Comparison of ENCODE assay signal across 26 cellular contexts in genomic region chr12:129706716-129707115, GRCh38.
DNase-seq lines count a peak whose midpoint lies in the region; FAIRE-seq and TF ChIP-seq lines count a peak whose summit lies in the region.
"Had no signal": no experiment of that assay in that cellular context is flagged by ENCODE, and none has a peak within 500 bp of the region (broad histone marks: within the 10 kb centered on the region; RNA-seq: fewer than 3 reads in every experiment).

No MANE protein-coding gene starts in this region.

- no peak overlapping the region for H3K9ac ChIP-seq in GM23248
- H3K9ac ChIP-seq: BLaER1 had no signal

- H3K9me3 ChIP-seq in GM23248 (ENCODE audit: low read depth): no peaks in the 10 kb centered on the region
- H3K9me3 ChIP-seq in HEK293 (ENCODE audit: control insufficient read depth, insufficient read depth, low read depth, low read length): no peaks in the 10 kb centered on the region
- H3K9me3 ChIP-seq: BE2C had no signal

- no peaks in the 10 kb centered on the region for H3K4me1 Mint-ChIP-seq in activated T-cell treated with anti-CD3 and anti-CD28 coated beads, Interleukin-2, amount 50 U/mL, for 24 hours (ENCODE audit: low read depth)
- H3K4me1 Mint-ChIP-seq: CD14-positive monocyte; CD4-positive, alpha-beta memory T cell; CD4-positive, CD25-positive, alpha-beta regulatory T cell; CD8-positive, alpha-beta memory T cell had no signal

- no peaks in the 10 kb centered on the region for H3K9me2 ChIP-seq in GM23248 (ENCODE audit: insufficient read depth)

- no peak overlapping the region for H3K4me3 Mint-ChIP-seq in activated T-cell treated with anti-CD3 and anti-CD28 coated beads, Interleukin-2, amount 50 U/mL, for 24 hours
- H3K4me3 Mint-ChIP-seq: CD14-positive monocyte; CD4-positive, alpha-beta memory T cell; CD4-positive, CD25-positive, alpha-beta regulatory T cell; CD8-positive, alpha-beta memory T cell had no signal

- peak; percentile 0 for DNase-seq in GM23248
- no peak for DNase-seq in frontal cortex (ENCODE audit: low spot score in 2 of 2)
- no peak for DNase-seq in activated T-cell treated with anti-CD3 and anti-CD28 coated beads, Interleukin-2, amount 50 U/mL, for 24 hours
- no peak for DNase-seq in KG1 (lab: John Stamatoyannopoulos, UW)
- no peak for DNase-seq in KBM-7
- DNase-seq: 8988T; ACHN; BE2C; C1 segment of cervical spinal cord; CD4-positive, alpha-beta memory T cell; CD4-positive, CD25-positive, alpha-beta regulatory T cell; CD8-positive, alpha-beta memory T cell; COR-L47; DMS 273 treated with DMSO at 0.1 percent for 48 hours; DMS153; DMS53; DMS79; DND-41; EL; GDM1 had no signal

- H3K27ac Mint-ChIP-seq in activated T-cell treated with anti-CD3 and anti-CD28 coated beads, Interleukin-2, amount 50 U/mL, for 24 hours: no peak overlapping the region
- H3K27ac Mint-ChIP-seq: CD14-positive monocyte; CD4-positive, alpha-beta memory T cell; CD4-positive, CD25-positive, alpha-beta regulatory T cell; CD8-positive, alpha-beta memory T cell had no signal

- FAIRE-seq in frontal cortex (lab: Jason Lieb, UNC): peak; percentile 49
- FAIRE-seq: GM12878, GM12892, GM18507 had no signal

- H3K9me3 Mint-ChIP-seq in activated T-cell treated with anti-CD3 and anti-CD28 coated beads, Interleukin-2, amount 50 U/mL, for 24 hours: peaks cover 33% of the 10 kb centered on the region

- no peaks in the 10 kb centered on the region for H4K20me1 ChIP-seq in GM23248 (ENCODE audit: insufficient read depth)
- H4K20me1 ChIP-seq: BLaER1 had no signal

- H3K27ac ChIP-seq in GM23248: no peak overlapping the region
- H3K27ac ChIP-seq in HEK293 (ENCODE audit: extremely low read depth, low read depth, low read length): no peak overlapping the region
- H3K27ac ChIP-seq: BLaER1 had no signal

- no peaks in the 10 kb centered on the region for H3K27me3 ChIP-seq in GM23248 (replicated peaks; ENCODE audit: insufficient read depth)
- H3K27me3 ChIP-seq: BE2C, BLaER1 had no signal

- no peak overlapping the region for H3K4me3 ChIP-seq in GM23248
- H3K4me3 ChIP-seq in HEK293 (ENCODE audit: low read depth, low read length): no peak overlapping the region
- H3K4me3 ChIP-seq: BLaER1, GM12878 had no signal

- POLR2A ChIA-PET in HEK293 (lab: Yijun Ruan, JAX): no interaction called here

- in situ Hi-C loops in GM23248 (cut with MboI) (no loop called here), KBM-7 (cut with MboI; ENCODE audit: low pct_unique_long_range_greater_than_20kb, low sequenced_read_pairs) (no loop called here)

- WGBS in GM23248 (ENCODE audit: low coverage in 1 of 2, low lambda C conversion rate in 2 of 2, missing lambda C conversion rate in 2 of 2), 2 experiments: 7 to 12% methylated on average over 2 of the region's 2 CpGs

- H3K79me2 ChIP-seq in GM23248 (ENCODE audit: insufficient read depth): no peaks in the 10 kb centered on the region

- no peaks in the 10 kb centered on the region for H3F3A ChIP-seq in GM23248 (ENCODE audit: insufficient read depth)

- H3K27me3 Mint-ChIP-seq in activated T-cell treated with anti-CD3 and anti-CD28 coated beads, Interleukin-2, amount 50 U/mL, for 24 hours: no peaks in the 10 kb centered on the region
- H3K27me3 Mint-ChIP-seq: CD4-positive, alpha-beta memory T cell; CD4-positive, CD25-positive, alpha-beta regulatory T cell had no signal

- no peak overlapping the region for H2AFZ ChIP-seq in GM23248

- CTCF ChIA-PET in HEK293 (lab: Yijun Ruan, JAX): no interaction called here

- H3K4me1 ChIP-seq in GM23248 (ENCODE audit: insufficient read depth) (no peaks in the 10 kb centered on the region), HEK293 (ENCODE audit: control insufficient read depth, insufficient read depth, low read length) (no peaks in the 10 kb centered on the region)
- H3K4me1 ChIP-seq: BE2C, BLaER1 had no signal

- no peak overlapping the region for H3K4me2 ChIP-seq in GM23248 (ENCODE audit: unreplicated experiment)
- H3K4me2 ChIP-seq: BLaER1 had no signal

- H3K36me3 Mint-ChIP-seq in activated T-cell treated with anti-CD3 and anti-CD28 coated beads, Interleukin-2, amount 50 U/mL, for 24 hours (ENCODE audit: low read depth): no peaks in the 10 kb centered on the region
- H3K36me3 Mint-ChIP-seq: CD14-positive monocyte; CD4-positive, alpha-beta memory T cell; CD4-positive, CD25-positive, alpha-beta regulatory T cell; CD8-positive, alpha-beta memory T cell had no signal

- no peak for TF ChIP-seq CTCF in HEK293 (tag by site-specific recombination; IDR thresholded peaks at IDR 0.05)

- H3K36me3 ChIP-seq in GM23248 (ENCODE audit: low read depth): no peaks in the 10 kb centered on the region
- no peaks in the 10 kb centered on the region for H3K36me3 ChIP-seq in HEK293 (ENCODE audit: control insufficient read depth in 2 of 2, insufficient read depth in 1 of 2, low read length in 2 of 2)
- H3K36me3 ChIP-seq: BE2C, BLaER1 had no signal

TF ChIP-seq in HEK293, 187 proteins besides CTCF, POLR2A, EP300 and RAD21:
- TF ChIP-seq PBX3 (CRISPR knock-in tag; IDR thresholded peaks at IDR 0.05): no peak
- peak; percentile 67 for TF ChIP-seq SETDB1 (IDR thresholded peaks at IDR 0.05; ENCODE audit: insufficient read length, low read length)
